In genomic region chr4:40916218-40916555, GRCh38 we compare ENCODE assay signal across 12 cellular contexts.
DNase-seq lines count a peak whose midpoint lies in the region; ATAC-seq and TF ChIP-seq lines count a peak whose summit lies in the region.
"Had no signal": no experiment of that assay in that cellular context is flagged by ENCODE, and none has a peak within 500 bp of the region (broad histone marks: within the 10 kb centered on the region; RNA-seq: fewer than 3 reads in every experiment).

No MANE protein-coding gene starts in this region.

- TF ChIP-seq EP300 in transverse colon (IDR thresholded peaks at IDR 0.05; ENCODE audit: low read depth), result no peak
- TF ChIP-seq EP300 in sigmoid colon (IDR thresholded peaks at IDR 0.05), result no peak

- no peaks in the 10 kb centered on the region for H3K9me3 ChIP-seq in right atrium auricular region
- H3K9me3 ChIP-seq in transverse colon, result no peaks in the 10 kb centered on the region
- no peaks in the 10 kb centered on the region for H3K9me3 ChIP-seq in sigmoid colon
- H3K9me3 ChIP-seq: breast epithelium, upper lobe of left lung had no signal

- H3K36me3 ChIP-seq in right atrium auricular region (no peaks in the 10 kb centered on the region), transverse colon (no peaks in the 10 kb centered on the region), sigmoid colon (no peaks in the 10 kb centered on the region)
- H3K36me3 ChIP-seq: breast epithelium had no signal

- H3K4me1 ChIP-seq in right atrium auricular region, result peaks cover 0 to 39% of the 10 kb centered on the region in 2 donors
- peaks cover 0 to 10% (median 6%) of the 10 kb centered on the region in 4 donors for H3K4me1 ChIP-seq in transverse colon
- H3K4me1 ChIP-seq in sigmoid colon, result peaks cover 0 to 28% (median 18%) of the 10 kb centered on the region in 4 donors
- H3K4me1 ChIP-seq: breast epithelium had no signal

- intact Hi-C loops in Right ventricle myocardium superior (cut with DNase I) (no loop called here), transverse colon (cut with DNase I; ENCODE audit: low total_unique reads) (no loop called here), sigmoid colon (cut with DNase I) (no loop called here)

- DNase-seq in Right ventricle myocardium superior (no peak), right atrium auricular region (ENCODE audit: low spot score) (no peak), cardiac fibroblast (ENCODE audit: low read depth in 2 of 2) (peak; percentile 58 to 77), hepatic stellate cell (ENCODE audit: low spot score) (peak; percentile 40), transverse colon (no peak), NCI-H1417 (lab: John Stamatoyannopoulos, UW) (no peak), sigmoid colon (no peak)
- DNase-seq: activated CD4-positive, alpha-beta T cell treated with anti-CD3 and anti-CD28 coated beads for 1 hour; immature natural killer cell had no signal

- no peak for TF ChIP-seq CTCF in right atrium auricular region (IDR thresholded peaks at IDR 0.05)
- no peak for TF ChIP-seq CTCF in cardiac fibroblast (IDR thresholded peaks at IDR 0.05; ENCODE audit: low read depth, low read length)
- no peak for TF ChIP-seq CTCF in transverse colon (IDR thresholded peaks at IDR 0.05)
- TF ChIP-seq CTCF in sigmoid colon (IDR thresholded peaks at IDR 0.05), result no peak

- TF ChIP-seq POLR2A in transverse colon (IDR thresholded peaks at IDR 0.05) (no peak), sigmoid colon (IDR thresholded peaks at IDR 0.05) (no peak)

- in situ Hi-C loops in transverse colon (cut with MboI; ENCODE audit: low pct_ligation_motif_present in 1 of 4, low pct_unique_long_range_greater_than_20kb in 1 of 4, low sequenced_read_pairs in 3 of 4), result no loop called here

- peak; percentile 77 for ATAC-seq in Right ventricle myocardium superior (ENCODE audit: poor library complexity)
- no peak for ATAC-seq in HG02840 (IDR thresholded peaks at IDR 0.05; ENCODE audit: low FRiP score, unreplicated experiment)

- H3K27me3 ChIP-seq in right atrium auricular region (no peaks in the 10 kb centered on the region), transverse colon (no peaks in the 10 kb centered on the region), sigmoid colon (no peaks in the 10 kb centered on the region)
- H3K27me3 ChIP-seq: breast epithelium, upper lobe of left lung had no signal

- H3K4me3 ChIP-seq in right atrium auricular region, result no peak overlapping the region
- H3K4me3 ChIP-seq in cardiac fibroblast (replicated peaks in 1 of 2; ENCODE audit: low read depth in 2 of 2, low read length in 2 of 2), result no peak overlapping the region
- no peak overlapping the region for H3K4me3 ChIP-seq in transverse colon
- no peak overlapping the region for H3K4me3 ChIP-seq in sigmoid colon
- H3K4me3 ChIP-seq: breast epithelium, upper lobe of left lung had no signal

- 76% methylated on average over 2 of the region's 2 CpGs; no CpG with 5 or more reads in 1 of the 2 donors for WGBS in transverse colon (ENCODE audit: low coverage in 1 of 2), 2 donors
- WGBS in sigmoid colon, 2 donors, result 86 to 91% methylated on average over 2 of the region's 2 CpGs

- H3K27ac ChIP-seq in right atrium auricular region (peak overlapping the region in 1 of 2 donors; percentile 58), transverse colon (no peak overlapping the region), sigmoid colon (no peak overlapping the region)
- H3K27ac ChIP-seq: upper lobe of left lung had no signal

Comparison
In these comparisons a context has a peak if more than half of its experiments do, and no peak if none do; other contexts are left out.
1. DNase-seq: peak in cardiac fibroblast (2 of 2) and hepatic stellate cell (single experiment); none in Right ventricle myocardium superior (single experiment), right atrium auricular region (single experiment), transverse colon (single experiment), NCI-H1417 (0 of 3) and sigmoid colon (single experiment).